8 cellular contexts compared by ENCODE assay signal in genomic region chr6:122381494-122382083, GRCh38. TPM values are rescaled to one million over a fixed set of nuclear protein-coding genes. Genes with fewer than 3 reads are reported as not detected.
DNase-seq lines count a peak whose midpoint lies in the region; ATAC-seq lines count a peak whose summit lies in the region.

No MANE protein-coding gene starts in this region.

- H3K56ac ChIP-seq in mesendoderm (ENCODE audit: low read length): no peak overlapping the region

- no peak overlapping the region for H3K9ac ChIP-seq in mesendoderm (ENCODE audit: low read length)

- H2BK5ac ChIP-seq in mesendoderm (ENCODE audit: low read length): no peak overlapping the region

- H3K4me1 ChIP-seq in mesendoderm (ENCODE audit: control insufficient read depth, low read depth, low read length): no peaks in the 10 kb centered on the region

- no peak overlapping the region for H3K18ac ChIP-seq in mesendoderm (ENCODE audit: low read length)

- peaks cover 3% of the 10 kb centered on the region for H3K4me1 Mint-ChIP-seq in activated CD4-positive, alpha-beta T cell treated with anti-CD3 and anti-CD28 coated beads, Interleukin-2, amount 10 ng/mL, durations not matched to agents 7 days and 5 days
- H3K4me1 Mint-ChIP-seq in effector memory CD8-positive, alpha-beta T cell (ENCODE audit: low read depth in 2 of 2): peaks cover under 1 to 2% of the 10 kb centered on the region in 2 donors

- H2AK5ac ChIP-seq in mesendoderm (ENCODE audit: low read length): no peak overlapping the region

- no peak overlapping the region for H3K4me3 ChIP-seq in mesendoderm (ENCODE audit: low read length)

- no peak overlapping the region for H3K27ac ChIP-seq in mesendoderm (ENCODE audit: low read depth, low read length)

- H3K79me1 ChIP-seq in mesendoderm (ENCODE audit: low read length): no peaks in the 10 kb centered on the region

- POLR2A ChIA-PET in activated CD4-positive, alpha-beta T cell treated with anti-CD3 and anti-CD28 coated beads, Interleukin-2, amount 10 ng/mL, durations not matched to agents 7 days and 5 days (lab: Charles Lee): no interaction called here

- no peaks in the 10 kb centered on the region for H3K36me3 Mint-ChIP-seq in activated CD4-positive, alpha-beta T cell treated with anti-CD3 and anti-CD28 coated beads, Interleukin-2, amount 10 ng/mL, durations not matched to agents 7 days and 5 days (ENCODE audit: low read depth)
- H3K36me3 Mint-ChIP-seq in effector memory CD8-positive, alpha-beta T cell (ENCODE audit: insufficient read depth): no peaks in the 10 kb centered on the region

- no peak overlapping the region for H3K23ac ChIP-seq in mesendoderm (ENCODE audit: low read length)

- no peak overlapping the region for H2BK120ac ChIP-seq in mesendoderm (ENCODE audit: low read depth, low read length)

- no peaks in the 10 kb centered on the region for H3K79me2 ChIP-seq in mesendoderm (ENCODE audit: control insufficient read depth, insufficient read depth, low read length)

- H3K4me2 ChIP-seq in mesendoderm (ENCODE audit: low read length): no peak overlapping the region

- H3K27ac Mint-ChIP-seq in activated CD4-positive, alpha-beta T cell treated with anti-CD3 and anti-CD28 coated beads, Interleukin-2, amount 10 ng/mL, durations not matched to agents 7 days and 5 days: no peak overlapping the region
- no peak overlapping the region for H3K27ac Mint-ChIP-seq in effector memory CD8-positive, alpha-beta T cell

- no CpG with 5 or more reads among the region's 6 CpGs for WGBS in mesendoderm (ENCODE audit: extremely low coverage, insufficient coverage, low lambda C conversion rate)

- H4K8ac ChIP-seq in mesendoderm (ENCODE audit: low read depth, low read length): no peak overlapping the region

- H3K4ac ChIP-seq in mesendoderm (ENCODE audit: low read depth, low read length): no peak overlapping the region

- H4K5ac ChIP-seq in mesendoderm (ENCODE audit: low read length): no peak overlapping the region

- H3K27me3 ChIP-seq in mesendoderm (ENCODE audit: insufficient read depth, low read length, poor library complexity): no peaks in the 10 kb centered on the region

- DNase-seq in CD1c-positive myeloid dendritic cell (ENCODE audit: extremely low spot score) (peak; percentile 68), NCI-H345 treated with DMSO at 0.1 percent for 48 hours (lab: John Stamatoyannopoulos, UW; ENCODE audit: unreplicated experiment) (peak; percentile 48), mesendoderm (peak; percentile 74)
- peak; percentile 71 for DNase-seq in activated CD4-positive, alpha-beta T cell treated with anti-CD3 and anti-CD28 coated beads, Interleukin-2, amount 10 ng/mL, durations not matched to agents 7 days and 5 days
- DNase-seq in effector memory CD8-positive, alpha-beta T cell: peak; percentile 52 to 54 (median 53)
- DNase-seq in stimulated activated CD8-positive, alpha-beta memory T cell treated with anti-CD3 and anti-CD28 coated beads, Interleukin-7, amount 100 ng/mL, for 4 hours (ENCODE audit: low read depth in 2 of 2): peak; percentile 24 to 39

- no peak overlapping the region for H2BK15ac ChIP-seq in mesendoderm (replicated peaks; ENCODE audit: low read depth)

- CTCF ChIA-PET in activated CD4-positive, alpha-beta T cell treated with anti-CD3 and anti-CD28 coated beads, Interleukin-2, amount 10 ng/mL, durations not matched to agents 7 days and 5 days (lab: Charles Lee): interaction anchor here (1.5 kb wide), 1 partner anchor 147 kb away, joined by 3 read pairs; no protein-coding TSS in a partner anchor

- no peak overlapping the region for H3K4me3 Mint-ChIP-seq in activated CD4-positive, alpha-beta T cell treated with anti-CD3 and anti-CD28 coated beads, Interleukin-2, amount 10 ng/mL, durations not matched to agents 7 days and 5 days
- no peak overlapping the region for H3K4me3 Mint-ChIP-seq in effector memory CD8-positive, alpha-beta T cell

- H3K9me3 Mint-ChIP-seq in activated CD4-positive, alpha-beta T cell treated with anti-CD3 and anti-CD28 coated beads, Interleukin-2, amount 10 ng/mL, durations not matched to agents 7 days and 5 days: no peaks in the 10 kb centered on the region
- H3K9me3 Mint-ChIP-seq in effector memory CD8-positive, alpha-beta T cell: no peaks in the 10 kb centered on the region

- ATAC-seq in GM19035 (IDR thresholded peaks at IDR 0.05; ENCODE audit: unreplicated experiment) (peak; percentile 100), HG03159 (IDR thresholded peaks at IDR 0.05; ENCODE audit: unreplicated experiment) (peak; percentile 100)
- ATAC-seq in effector memory CD8-positive, alpha-beta T cell (replicated peaks): peak; percentile 98

- H3K27me3 Mint-ChIP-seq in activated CD4-positive, alpha-beta T cell treated with anti-CD3 and anti-CD28 coated beads, Interleukin-2, amount 10 ng/mL, durations not matched to agents 7 days and 5 days: peaks cover 6% of the 10 kb centered on the region
- H3K27me3 Mint-ChIP-seq in effector memory CD8-positive, alpha-beta T cell: peaks cover 6 to 8% of the 10 kb centered on the region in 2 donors

- no peaks in the 10 kb centered on the region for H3K36me3 ChIP-seq in mesendoderm (ENCODE audit: control insufficient read depth, insufficient read depth, low read length)

RNA-seq across cellular contexts. Expression of gene HSF2, which starts 17.9 kb away (rescaled TPM):
- 10 to 100 TPM; 12.6 to 16.4 TPM for total RNA-seq in activated CD4-positive, alpha-beta T cell treated with anti-CD3 and anti-CD28 coated beads, Interleukin-2, amount 10 ng/mL, durations not matched to agents 7 days and 5 days
- polyA plus RNA-seq in mesendoderm (2013, experiment 1 of 2): 8.8 TPM
- 8.4 TPM for polyA plus RNA-seq in mesendoderm (2013, experiment 2 of 2)
